29 cellular contexts compared by ENCODE assay signal in the genomic region with DNA sequence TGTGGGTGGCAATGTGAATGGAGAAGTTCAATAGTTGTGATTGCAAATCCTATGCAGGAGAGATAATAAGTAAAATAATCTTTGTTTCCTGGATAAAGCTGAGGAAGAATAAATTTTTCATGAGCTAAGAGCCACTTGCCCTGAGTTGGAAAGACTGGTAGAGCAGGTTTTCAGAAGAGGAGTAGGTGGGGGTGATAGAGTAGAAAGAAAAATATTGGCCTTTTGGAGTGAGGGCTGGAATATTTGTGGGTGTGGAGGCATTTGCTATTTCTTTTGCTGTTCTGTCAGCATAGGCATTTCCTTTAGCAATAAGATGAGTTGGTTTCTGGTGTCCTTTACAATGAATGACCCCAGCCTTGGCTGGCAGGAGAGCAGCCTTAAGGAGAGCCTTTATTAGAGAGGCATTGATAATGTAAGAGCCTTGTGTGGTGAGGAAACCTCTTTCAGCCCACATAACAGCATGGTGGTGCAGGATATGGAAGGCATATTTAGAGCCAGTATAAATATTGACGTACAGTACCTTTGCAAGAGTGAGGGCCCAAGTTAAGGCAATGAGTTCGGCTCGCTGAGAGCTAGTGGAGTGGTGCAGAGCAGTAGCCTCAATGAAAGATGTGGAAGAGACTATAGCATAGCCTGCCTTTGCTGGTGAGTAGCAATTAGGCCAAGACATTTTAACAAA. TPM values are rescaled to one million over a fixed set of nuclear protein-coding genes. Genes with fewer than 3 reads are reported as not detected.
A peak's percentile ranks its signal among the peaks of the same experiment; 100 is the strongest.
DNase-seq lines count a peak whose midpoint lies in the region; ATAC-seq and TF ChIP-seq lines count a peak whose summit lies in the region.
"Had no signal": no experiment of that assay in that cellular context is flagged by ENCODE, and none has a peak within 500 bp of the region (broad histone marks: within the 10 kb centered on the region; RNA-seq: fewer than 3 reads in every experiment).

No MANE protein-coding gene starts in this region.

- ATAC-seq in WTC11 (no peak), lower lobe of right lung (peak; percentile 54 to 55), GM21529 (IDR thresholded peaks at IDR 0.05; ENCODE audit: unreplicated experiment) (no peak)
- ATAC-seq: activated CD4-positive, alpha-beta T cell treated with anti-CD3 and anti-CD28 coated beads for 36 hours; activated naive CD8-positive, alpha-beta T cell treated with anti-CD3 and anti-CD28 coated beads, Interleukin-2, amount 50 U/mL, for 24 hours; CD8-positive, alpha-beta T cell; sciatic nerve; SK-N-SH treated with all-trans-retinoic acid at 6 μM for 48 hours; T-helper 17 cell had no signal

- no peak for TF ChIP-seq CTCF in WTC11 (IDR thresholded peaks at IDR 0.05)
- TF ChIP-seq CTCF in lower lobe of right lung (IDR thresholded peaks at IDR 0.05), result no peak
- TF ChIP-seq CTCF in left ventricle myocardium inferior (IDR thresholded peaks at IDR 0.05; ENCODE audit: borderline replicate concordance), result no peak

- H3K27me3 ChIP-seq in lower lobe of right lung (ENCODE audit: low read depth) (no peaks in the 10 kb centered on the region), left ventricle myocardium inferior (ENCODE audit: low read depth) (no peaks in the 10 kb centered on the region)
- H3K27me3 ChIP-seq: dorsolateral prefrontal cortex, upper lobe of left lung had no signal

- H3K9me3 ChIP-seq in lower lobe of right lung (no peaks in the 10 kb centered on the region), left ventricle myocardium inferior (replicated peaks) (peaks cover 5% of the 10 kb centered on the region)
- H3K9me3 ChIP-seq: HAP-1, upper lobe of left lung had no signal

- no peak overlapping the region for H3K4me3 ChIP-seq in lower lobe of right lung
- H3K4me3 ChIP-seq in left ventricle myocardium inferior, result no peak overlapping the region
- H3K4me3 ChIP-seq: dorsolateral prefrontal cortex, HAP-1, upper lobe of left lung had no signal

- CTCF ChIA-PET in WTC11 (lab: Charles Lee), result no interaction called here

- H3K4me3 Mint-ChIP-seq in WTC11, result no peak overlapping the region; the same call in 1 of the 2 replicates
- H3K4me3 Mint-ChIP-seq: activated CD4-positive, alpha-beta T cell treated with anti-CD3 and anti-CD28 coated beads for 36 hours; activated naive CD8-positive, alpha-beta T cell treated with anti-CD3 and anti-CD28 coated beads, Interleukin-2, amount 50 U/mL, for 24 hours; B cell; CD8-positive, alpha-beta T cell; nephron progenitor cell; T-helper 17 cell had no signal

- peaks cover 18% of the 10 kb centered on the region for H3K36me3 Mint-ChIP-seq in WTC11
- H3K36me3 Mint-ChIP-seq: CD8-positive, alpha-beta T cell had no signal

- H3K4me1 Mint-ChIP-seq in WTC11, result peaks cover 15% of the 10 kb centered on the region
- H3K4me1 Mint-ChIP-seq: activated CD4-positive, alpha-beta T cell treated with anti-CD3 and anti-CD28 coated beads for 36 hours; activated naive CD8-positive, alpha-beta T cell treated with anti-CD3 and anti-CD28 coated beads, Interleukin-2, amount 50 U/mL, for 24 hours; B cell; nephron progenitor cell; T-helper 17 cell had no signal

- intact Hi-C loops in lower lobe of right lung (cut with DNase I), result no loop called here
- intact Hi-C loops in left ventricle myocardium inferior (cut with micrococcal nuclease), result no loop called here

- peaks cover 9% of the 10 kb centered on the region; the same call in 1 of the 2 replicates for H3K27me3 Mint-ChIP-seq in WTC11 (ENCODE audit: low read depth)
- H3K27me3 Mint-ChIP-seq: activated CD4-positive, alpha-beta T cell treated with anti-CD3 and anti-CD28 coated beads for 36 hours; T-helper 17 cell had no signal

- H3K36me3 ChIP-seq in lower lobe of right lung, result no peaks in the 10 kb centered on the region
- H3K36me3 ChIP-seq in left ventricle myocardium inferior, result no peaks in the 10 kb centered on the region
- H3K36me3 ChIP-seq: HAP-1, upper lobe of left lung had no signal

- H3K4me1 ChIP-seq in lower lobe of right lung (no peaks in the 10 kb centered on the region), left ventricle myocardium inferior (peaks cover 5% of the 10 kb centered on the region)
- H3K4me1 ChIP-seq: HAP-1 had no signal

- POLR2A ChIA-PET in WTC11 (lab: Charles Lee), result no interaction called here

- H3K27ac Mint-ChIP-seq in WTC11, result peak overlapping the region; percentile 8; the same call in 1 of the 2 replicates
- H3K27ac Mint-ChIP-seq: activated CD4-positive, alpha-beta T cell treated with anti-CD3 and anti-CD28 coated beads for 36 hours; activated naive CD8-positive, alpha-beta T cell treated with anti-CD3 and anti-CD28 coated beads, Interleukin-2, amount 50 U/mL, for 24 hours; B cell; CD8-positive, alpha-beta T cell; nephron progenitor cell; T-helper 17 cell had no signal

- H3K9me3 Mint-ChIP-seq in WTC11, result peaks cover 39% of the 10 kb centered on the region

- H3K27ac ChIP-seq in lower lobe of right lung (no peak overlapping the region), left ventricle myocardium inferior (replicated peaks) (no peak overlapping the region)
- H3K27ac ChIP-seq: dorsolateral prefrontal cortex had no signal

- DNase-seq in DMS53 treated with DMSO at 0.1 percent for 48 hours (lab: John Stamatoyannopoulos, UW; ENCODE audit: unreplicated experiment) (peak; percentile 26), NCI-H2029 (lab: John Stamatoyannopoulos, UW) (peak; percentile 13), WTC11 (ENCODE audit: low spot score) (no peak), lower lobe of right lung (no peak), A172 (ENCODE audit: low spot score) (no peak), left ventricle myocardium inferior (no peak), NCI-H226 (no peak)
- DNase-seq: activated CD4-positive, alpha-beta T cell treated with anti-CD3 and anti-CD28 coated beads for 36 hours; activated gamma-delta T cell; activated naive CD8-positive, alpha-beta T cell treated with anti-CD3 and anti-CD28 coated beads, Interleukin-2, amount 50 U/mL, for 24 hours; activated T-cell treated with anti-CD3 and anti-CD28 coated beads, Interleukin-2, amount 50 U/mL, for 1 hour; CD8-positive, alpha-beta T cell; cerebellar nuclear complex; dorsolateral prefrontal cortex; KBM-7; MM.1S; NCI-H526 treated with DMSO at 0.1 percent for 48 hours; nephron progenitor cell; posterior cingulate gyrus; RPMI8226; stimulated activated CD4-positive, alpha-beta T cell treated with anti-CD3 and anti-CD28 coated beads, Interleukin-12 subunit alpha, Interleukin-12 subunit beta, amount 100 ng/mL, for 4 hours; stimulated activated CD4-positive, alpha-beta T cell treated with anti-CD3 and anti-CD28 coated beads, Interleukin-4, amount 100 ng/mL, for 1 hour; T-helper 17 cell had no signal

TF ChIP-seq in WTC11, 78 proteins besides CTCF, POLR2A, EP300 and RAD21 (continues in another document):
- TF ChIP-seq, protein P1, sequence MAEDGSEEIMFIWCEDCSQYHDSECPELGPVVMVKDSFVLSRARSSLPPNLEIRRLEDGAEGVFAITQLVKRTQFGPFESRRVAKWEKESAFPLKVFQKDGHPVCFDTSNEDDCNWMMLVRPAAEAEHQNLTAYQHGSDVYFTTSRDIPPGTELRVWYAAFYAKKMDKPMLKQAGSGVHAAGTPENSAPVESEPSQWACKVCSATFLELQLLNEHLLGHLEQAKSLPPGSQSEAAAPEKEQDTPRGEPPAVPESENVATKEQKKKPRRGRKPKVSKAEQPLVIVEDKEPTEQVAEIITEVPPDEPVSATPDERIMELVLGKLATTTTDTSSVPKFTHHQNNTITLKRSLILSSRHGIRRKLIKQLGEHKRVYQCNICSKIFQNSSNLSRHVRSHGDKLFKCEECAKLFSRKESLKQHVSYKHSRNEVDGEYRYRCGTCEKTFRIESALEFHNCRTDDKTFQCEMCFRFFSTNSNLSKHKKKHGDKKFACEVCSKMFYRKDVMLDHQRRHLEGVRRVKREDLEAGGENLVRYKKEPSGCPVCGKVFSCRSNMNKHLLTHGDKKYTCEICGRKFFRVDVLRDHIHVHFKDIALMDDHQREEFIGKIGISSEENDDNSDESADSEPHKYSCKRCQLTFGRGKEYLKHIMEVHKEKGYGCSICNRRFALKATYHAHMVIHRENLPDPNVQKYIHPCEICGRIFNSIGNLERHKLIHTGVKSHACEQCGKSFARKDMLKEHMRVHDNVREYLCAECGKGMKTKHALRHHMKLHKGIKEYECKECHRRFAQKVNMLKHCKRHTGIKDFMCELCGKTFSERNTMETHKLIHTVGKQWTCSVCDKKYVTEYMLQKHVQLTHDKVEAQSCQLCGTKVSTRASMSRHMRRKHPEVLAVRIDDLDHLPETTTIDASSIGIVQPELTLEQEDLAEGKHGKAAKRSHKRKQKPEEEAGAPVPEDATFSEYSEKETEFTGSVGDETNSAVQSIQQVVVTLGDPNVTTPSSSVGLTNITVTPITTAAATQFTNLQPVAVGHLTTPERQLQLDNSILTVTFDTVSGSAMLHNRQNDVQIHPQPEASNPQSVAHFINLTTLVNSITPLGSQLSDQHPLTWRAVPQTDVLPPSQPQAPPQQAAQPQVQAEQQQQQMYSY (CRISPR knock-in tag; IDR thresholded peaks at IDR 0.05), result no peak
- no peak for TF ChIP-seq NFE2L1 (CRISPR knock-in tag; IDR thresholded peaks at IDR 0.05)
- TF ChIP-seq TP53 (CRISPR knock-in tag; IDR thresholded peaks at IDR 0.05), result no peak
- TF ChIP-seq ATF1 (CRISPR knock-in tag; IDR thresholded peaks at IDR 0.05), result no peak
- TF ChIP-seq SP1 (CRISPR knock-in tag; conservative IDR thresholded peaks at IDR 0.05), result no peak

RNA-seq across cellular contexts. Expression of gene ZNF431, which starts 11.6 kb away (rescaled TPM):
- total RNA-seq in WTC11 (2021), result 41.2 to 45.2 TPM (median 42.1 TPM) in 3 replicates
- total RNA-seq in lower lobe of right lung, result 30.5 TPM
- 10.4 and 10.7 TPM in 2 replicates for total RNA-seq in A172 (2014; rRNA removed; shearing (Covaris generic))
- 12.4 TPM for total RNA-seq in left ventricle myocardium inferior

RNA-seq across cellular contexts. Expression of gene ZNF714, which starts 48.2 kb away (rescaled TPM):
- 50.0 to 60.4 TPM (median 50.8 TPM) in 3 replicates for total RNA-seq in WTC11 (2021)
- total RNA-seq in lower lobe of right lung, result 7.3 TPM
- total RNA-seq in A172 (2014; rRNA removed; shearing (Covaris generic)), result 23.0 and 34.9 TPM in 2 replicates
- total RNA-seq in left ventricle myocardium inferior, result 1.7 TPM

Comparison
In these comparisons a context has a peak if more than half of its experiments do, and no peak if none do; other contexts are left out.
1. DNase-seq: peak in DMS53 treated with DMSO at 0.1 percent for 48 hours (single experiment) and NCI-H2029 (single experiment); none in WTC11 (single experiment), lower lobe of right lung (single experiment), A172 (single experiment), left ventricle myocardium inferior (single experiment) and NCI-H226 (single experiment).
2. ATAC-seq: peak in lower lobe of right lung (2 of 2); none in WTC11 (single experiment) and GM21529 (single experiment).